Comparison of ENCODE assay signal across 15 cellular contexts in genomic region chr1:37267111-37267835, GRCh38.
A peak's percentile ranks its signal among the peaks of the same experiment; 100 is the strongest.
DNase-seq lines count a peak whose midpoint lies in the region; TF ChIP-seq lines count a peak whose summit lies in the region.
"Had no signal": no experiment of that assay in that cellular context is flagged by ENCODE, and none has a peak within 500 bp of the region (broad histone marks: within the 10 kb centered on the region; RNA-seq: fewer than 3 reads in every experiment).

No MANE protein-coding gene starts in this region.

- no peaks in the 10 kb centered on the region for H3K79me2 ChIP-seq in OCI-LY3 (ENCODE audit: low read length)

- H3K4me1 ChIP-seq in OCI-LY3 (ENCODE audit: low read length), result peaks cover 20% of the 10 kb centered on the region
- H3K4me1 ChIP-seq: esophagus squamous epithelium had no signal

- H3K4me3 ChIP-seq in OCI-LY3 (ENCODE audit: low read length), result no peak overlapping the region
- H3K4me3 ChIP-seq: esophagus squamous epithelium had no signal

- peak; percentile 12 for DNase-seq in EL
- DNase-seq in NCI-H1105 (lab: John Stamatoyannopoulos, UW), result peak; percentile 8
- peak; percentile 71 for DNase-seq in mesenteric fat pad (ENCODE audit: low spot score)
- no peak for DNase-seq in stimulated activated CD8-positive, alpha-beta memory T cell treated with anti-CD3 and anti-CD28 coated beads, Interleukin-4, amount 100 ng/mL, for 48 hours
- DNase-seq in NOMO-1 treated with DMSO at 0.1 percent for 48 hours (lab: John Stamatoyannopoulos, UW; ENCODE audit: unreplicated experiment), result no peak
- no peak for DNase-seq in glomerular visceral epithelial cell (ENCODE audit: extremely low spot score)
- DNase-seq: activated CD4-positive, alpha-beta T cell treated with anti-CD3 and anti-CD28 coated beads for 1 hour; activated naive CD4-positive, alpha-beta T cell treated with Interleukin-2 at 50 U/mL for 16 hours; CD4-positive, CD25-positive, alpha-beta regulatory T cell; esophagus squamous epithelium; naive thymus-derived CD4-positive, alpha-beta T cell; NCI-H1930; stimulated activated CD4-positive, alpha-beta T cell treated with anti-CD3 and anti-CD28 coated beads, Interleukin-1b, Interleukin-23, amount 100 ng/mL, for 48 hours; T-helper 2 cell had no signal

- no peak overlapping the region for H2AFZ ChIP-seq in OCI-LY3 (ENCODE audit: low read depth, low read length)

- no peaks in the 10 kb centered on the region for H4K20me1 ChIP-seq in OCI-LY3 (ENCODE audit: insufficient read depth, low read length)

- no peak overlapping the region for H3K9ac ChIP-seq in OCI-LY3 (ENCODE audit: low read length)

- peak overlapping the region; percentile 37; the same call in 1 of the 2 replicates for H3K4me2 ChIP-seq in OCI-LY3 (ENCODE audit: low read length)

- no peaks in the 10 kb centered on the region for H3K9me3 ChIP-seq in OCI-LY3 (ENCODE audit: insufficient read depth, low read length)
- H3K9me3 ChIP-seq: esophagus squamous epithelium had no signal

- no peak overlapping the region for H3K27ac ChIP-seq in OCI-LY3 (ENCODE audit: low read length)
- H3K27ac ChIP-seq: esophagus squamous epithelium had no signal

- H3K36me3 ChIP-seq in OCI-LY3 (replicated peaks; ENCODE audit: low read depth, low read length), result no peaks in the 10 kb centered on the region
- H3K36me3 ChIP-seq: esophagus squamous epithelium had no signal

- no peak for TF ChIP-seq CTCF in OCI-LY3 (IDR thresholded peaks at IDR 0.05; ENCODE audit: low read depth, low read length)

- no peaks in the 10 kb centered on the region for H3K27me3 ChIP-seq in OCI-LY3 (ENCODE audit: low read depth, low read length)

Comparison
In these comparisons a context has a peak if more than half of its experiments do, and no peak if none do; other contexts are left out.
1. DNase-seq: peak in EL (single experiment), NCI-H1105 (single experiment) and mesenteric fat pad (single experiment); none in stimulated activated CD8-positive, alpha-beta memory T cell treated with anti-CD3 and anti-CD28 coated beads, Interleukin-4, amount 100 ng/mL, for 48 hours (single experiment), NOMO-1 treated with DMSO at 0.1 percent for 48 hours (single experiment) and glomerular visceral epithelial cell (single experiment).